Comparison of ENCODE assay signal across 1 cellular context in genomic region chr13:45108716-45109706, GRCh38.
A peak's percentile ranks its signal among the peaks of the same experiment; 100 is the strongest.
TF ChIP-seq lines count a peak whose summit lies in the region.

No MANE protein-coding gene starts in this region.

TF ChIP-seq in HepG2, 621 proteins besides CTCF, POLR2A, EP300 and RAD21 (continued from another document and continues in another):
- TF ChIP-seq PATZ1 (CRISPR knock-in tag; IDR thresholded peaks at IDR 0.05) (peak; percentile 62), ZFP37 (CRISPR knock-in tag; IDR thresholded peaks at IDR 0.05; ENCODE audit: borderline replicate concordance) (no peak), TFDP1 (CRISPR knock-in tag; IDR thresholded peaks at IDR 0.05; ENCODE audit: borderline replicate concordance) (peak; percentile 88; the same call in 1 of the 2 replicates), HOMEZ (CRISPR knock-in tag; IDR thresholded peaks at IDR 0.05; ENCODE audit: low read depth) (no peak), ZNF687 (CRISPR knock-in tag; IDR thresholded peaks at IDR 0.05) (0 out of 2 replicates have a peak, but pooled peaks have one; percentile 21), ZC3H13 (CRISPR knock-in tag; IDR thresholded peaks at IDR 0.05) (no peak), GLMP (CRISPR knock-in tag; IDR thresholded peaks at IDR 0.05; ENCODE audit: borderline replicate concordance) (no peak), ZNF607 (CRISPR knock-in tag; IDR thresholded peaks at IDR 0.05; ENCODE audit: borderline replicate concordance) (no peak), FOXO4 (CRISPR knock-in tag; conservative IDR thresholded peaks at IDR 0.05) (no peak), TBX3 (IDR thresholded peaks at IDR 0.05; ENCODE audit: borderline replicate concordance) (no peak), DZIP1 (CRISPR knock-in tag; IDR thresholded peaks at IDR 0.05) (no peak), ZNF547 (CRISPR knock-in tag; IDR thresholded peaks at IDR 0.05) (no peak), GRHL1 (CRISPR knock-in tag; conservative IDR thresholded peaks at IDR 0.05) (no peak), E2F5 (CRISPR knock-in tag; conservative IDR thresholded peaks at IDR 0.05) (peak; percentile 84), SP2 (CRISPR knock-in tag; IDR thresholded peaks at IDR 0.05) (peak; percentile 67), ZNF878 (CRISPR knock-in tag; IDR thresholded peaks at IDR 0.05) (no peak), GABPA (IDR thresholded peaks at IDR 0.05; ENCODE audit: low read depth, low read length) (peak; percentile 47), GABPA (CRISPR knock-in tag; IDR thresholded peaks at IDR 0.05; ENCODE audit: low read depth) (peak; percentile 84), ZNF780A (CRISPR knock-in tag; IDR thresholded peaks at IDR 0.05) (no peak), PRDM4 (CRISPR knock-in tag; IDR thresholded peaks at IDR 0.05; ENCODE audit: borderline replicate concordance) (no peak), GABPB1 (CRISPR knock-in tag; IDR thresholded peaks at IDR 0.05) (peak; percentile 90), CEBPB (IDR thresholded peaks at IDR 0.05; ENCODE audit: borderline replicate concordance, low read depth, low read length) (no peak), ZFP1 (CRISPR knock-in tag; IDR thresholded peaks at IDR 0.05) (no peak), ZMYM4 (CRISPR knock-in tag; IDR thresholded peaks at IDR 0.05) (peak; percentile 17; the same call in 1 of the 2 replicates), RERE (CRISPR knock-in tag; IDR thresholded peaks at IDR 0.05; ENCODE audit: low read depth) (no peak)
